10 cellular contexts compared by ENCODE assay signal in the genomic region with DNA sequence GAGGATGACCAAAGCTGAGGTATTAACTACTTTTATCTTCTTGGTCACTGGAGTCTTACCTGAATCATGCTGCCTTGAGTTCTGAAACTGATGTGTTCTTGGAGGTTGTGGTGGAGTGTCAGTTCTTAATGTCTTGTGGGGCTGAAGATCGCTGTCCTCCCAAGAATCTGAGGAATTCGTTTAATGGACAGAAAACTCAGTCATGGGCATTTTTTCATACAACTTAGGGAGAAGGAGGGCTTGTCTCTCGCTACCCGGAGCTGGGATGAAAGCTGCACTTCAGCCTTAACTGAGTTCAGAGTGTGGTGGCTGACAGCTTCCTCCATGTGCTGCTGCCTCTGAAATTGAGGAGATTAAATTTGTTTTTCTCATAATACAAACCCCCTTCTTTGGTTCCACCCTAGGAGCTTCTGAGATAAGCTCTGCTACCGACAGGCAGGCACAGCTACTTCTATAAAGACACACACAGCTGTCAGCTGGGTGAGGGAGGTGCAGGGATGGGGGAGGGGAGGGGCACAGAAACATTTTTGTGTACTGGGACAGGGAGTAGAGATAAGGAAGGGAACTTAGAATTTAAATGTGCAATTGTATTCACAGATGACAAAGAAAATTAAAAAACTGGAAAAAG. TPM values are rescaled to one million over a fixed set of nuclear protein-coding genes. Genes with fewer than 3 reads are reported as not detected.
DNase-seq lines count a peak whose midpoint lies in the region; ATAC-seq and TF ChIP-seq lines count a peak whose summit lies in the region.
"Had no signal": no experiment of that assay in that cellular context is flagged by ENCODE, and none has a peak within 500 bp of the region (broad histone marks: within the 10 kb centered on the region; RNA-seq: fewer than 3 reads in every experiment).

No MANE protein-coding gene starts in this region.

- no peaks in the 10 kb centered on the region for H3K27me3 Mint-ChIP-seq in CD4-positive, CD25-positive, alpha-beta regulatory T cell
- no peaks in the 10 kb centered on the region for H3K27me3 Mint-ChIP-seq in brain
- H3K27me3 Mint-ChIP-seq in nephron progenitor cell (ENCODE audit: low read depth, poor library complexity): no peaks in the 10 kb centered on the region
- H3K27me3 Mint-ChIP-seq: effector memory CD8-positive, alpha-beta T cell had no signal

- intact Hi-C loops in breast epithelium (cut with DNase I; ENCODE audit: low total_unique reads): loop anchor here (5.0 kb wide), 1 partner anchor 1008 kb away; no protein-coding TSS in a partner anchor

- no peak for ATAC-seq in CD4-positive, CD25-positive, alpha-beta regulatory T cell (ENCODE audit: low read depth in 2 of 2)
- no peak for ATAC-seq in HG03135 (IDR thresholded peaks at IDR 0.05; ENCODE audit: unreplicated experiment)
- no peak for ATAC-seq in GM21515 (IDR thresholded peaks at IDR 0.05; ENCODE audit: unreplicated experiment)
- ATAC-seq: effector memory CD8-positive, alpha-beta T cell had no signal

- H3K36me3 ChIP-seq in CD4-positive, CD25-positive, alpha-beta regulatory T cell (ENCODE audit: control insufficient read depth, insufficient read depth, low read length): peaks cover 54% of the 10 kb centered on the region
- no peaks in the 10 kb centered on the region for H3K36me3 ChIP-seq in breast epithelium

- no peaks in the 10 kb centered on the region for H3K27me3 ChIP-seq in CD4-positive, CD25-positive, alpha-beta regulatory T cell (ENCODE audit: control insufficient read depth, insufficient read depth, low read length)
- H3K27me3 ChIP-seq in breast epithelium: no peaks in the 10 kb centered on the region

- no peak overlapping the region for H3K27ac ChIP-seq in CD4-positive, CD25-positive, alpha-beta regulatory T cell (ENCODE audit: insufficient read depth, low read length, poor library complexity, severe bottlenecking)
- no peak overlapping the region for H3K27ac ChIP-seq in breast epithelium

- no peak overlapping the region for H3K4me3 Mint-ChIP-seq in CD4-positive, CD25-positive, alpha-beta regulatory T cell
- H3K4me3 Mint-ChIP-seq in brain: peak overlapping the region in 1 of 5 experiments; percentile 16
- H3K4me3 Mint-ChIP-seq in nephron progenitor cell: no peak overlapping the region
- H3K4me3 Mint-ChIP-seq: effector memory CD8-positive, alpha-beta T cell had no signal

- H3K27ac Mint-ChIP-seq in CD4-positive, CD25-positive, alpha-beta regulatory T cell: peak overlapping the region in 2 of 3 donors; percentile 11 to 26
- peak overlapping the region in 3 of 5 experiments; percentile 60 to 96 (median 78) for H3K27ac Mint-ChIP-seq in brain
- H3K27ac Mint-ChIP-seq in nephron progenitor cell: peak overlapping the region; percentile 97

- DNase-seq in CD4-positive, CD25-positive, alpha-beta regulatory T cell: no peak
- peak; percentile 34 for DNase-seq in LHCN-M2 (ENCODE audit: low read depth)
- DNase-seq in nephron progenitor cell: no peak
- no peak for DNase-seq in breast epithelium (ENCODE audit: low spot score in 2 of 2)
- DNase-seq in AG08395 (ENCODE audit: low spot score): no peak
- DNase-seq: activated CD4-positive, CD25-positive, alpha-beta regulatory T cell treated with anti-CD3 and anti-CD28 coated beads, Interleukin-2, amount 50 U/mL, for 72 hours; effector memory CD8-positive, alpha-beta T cell had no signal

- H3K36me3 Mint-ChIP-seq in CD4-positive, CD25-positive, alpha-beta regulatory T cell: peaks cover 57% of the 10 kb centered on the region
- H3K36me3 Mint-ChIP-seq in brain: peaks cover 70% of the 10 kb centered on the region
- peaks cover 83% of the 10 kb centered on the region for H3K36me3 Mint-ChIP-seq in nephron progenitor cell (ENCODE audit: low read depth)

- H3K9me3 Mint-ChIP-seq in CD4-positive, CD25-positive, alpha-beta regulatory T cell: no peaks in the 10 kb centered on the region
- no peaks in the 10 kb centered on the region for H3K9me3 Mint-ChIP-seq in brain
- H3K9me3 Mint-ChIP-seq in nephron progenitor cell: no peaks in the 10 kb centered on the region
- H3K9me3 Mint-ChIP-seq: effector memory CD8-positive, alpha-beta T cell had no signal

- H3K4me1 ChIP-seq in CD4-positive, CD25-positive, alpha-beta regulatory T cell (ENCODE audit: control insufficient read depth, insufficient read depth, low read length, poor library complexity, severe bottlenecking): no peaks in the 10 kb centered on the region
- no peaks in the 10 kb centered on the region for H3K4me1 ChIP-seq in breast epithelium

- no peak for TF ChIP-seq POLR2A in breast epithelium (IDR thresholded peaks at IDR 0.05)

- H3K4me1 Mint-ChIP-seq in CD4-positive, CD25-positive, alpha-beta regulatory T cell: peaks cover 0 to 2% (median 1%) of the 10 kb centered on the region in 4 donors
- H3K4me1 Mint-ChIP-seq in brain: peaks cover 43% of the 10 kb centered on the region
- peaks cover 44% of the 10 kb centered on the region for H3K4me1 Mint-ChIP-seq in nephron progenitor cell

- no peak for TF ChIP-seq CTCF in brain (conservative IDR thresholded peaks at IDR 0.05)
- no peak for TF ChIP-seq CTCF in nephron progenitor cell (IDR thresholded peaks at IDR 0.05)
- TF ChIP-seq CTCF in breast epithelium (IDR thresholded peaks at IDR 0.05): no peak

- H3K9me3 ChIP-seq in CD4-positive, CD25-positive, alpha-beta regulatory T cell (ENCODE audit: control insufficient read depth in 2 of 2, low read length in 2 of 2): no peaks in the 10 kb centered on the region
- H3K9me3 ChIP-seq in breast epithelium: no peaks in the 10 kb centered on the region

- H3K4me3 ChIP-seq in CD4-positive, CD25-positive, alpha-beta regulatory T cell (ENCODE audit: low read depth, low read length): no peak overlapping the region
- no peak overlapping the region for H3K4me3 ChIP-seq in breast epithelium

RNA-seq across cellular contexts. Expression of gene RBBP7, which starts 30.8 kb away (rescaled TPM):
- total RNA-seq in CD4-positive, CD25-positive, alpha-beta regulatory T cell: 120 TPM
- 100 to 1,000 TPM; 133 to 150 (median 143) TPM for polyA plus RNA-seq in CD4-positive, CD25-positive, alpha-beta regulatory T cell
- total RNA-seq in LHCN-M2 (2014; rRNA removed) (100.0 and 112 TPM in 2 replicates), breast epithelium (10 to 100 TPM; 79.3 to 89.5 (median 86.4) TPM)
- polyA plus RNA-seq in LHCN-M2 (2012): 84.3 TPM
- polyA plus RNA-seq in brain (ENCODE audit: insufficient read depth, low read depth, low replicate concordance): 129 TPM

RNA-seq across cellular contexts. Expression of gene TXLNG, which starts 53.1 kb away (rescaled TPM):
- 32.2 TPM for total RNA-seq in CD4-positive, CD25-positive, alpha-beta regulatory T cell
- polyA plus RNA-seq in CD4-positive, CD25-positive, alpha-beta regulatory T cell: 10 to 100 TPM in 3 of 4 donors, 1 to 10 TPM in 1; 8.4 to 24.2 (median 18.6) TPM
- 8.2 and 8.5 TPM in 2 replicates for total RNA-seq in LHCN-M2 (2014; rRNA removed)
- 2.2 TPM for polyA plus RNA-seq in LHCN-M2 (2012)
- polyA plus RNA-seq in brain (ENCODE audit: insufficient read depth, low read depth, low replicate concordance): 7.8 TPM
- 10 to 100 TPM; 23.7 to 31.5 (median 25.2) TPM for total RNA-seq in breast epithelium

Comparison
In these comparisons a context has a peak if more than half of its experiments do, and no peak if none do; other contexts are left out.
1. H3K27ac Mint-ChIP-seq: peak in every context shown above with its lines; median percentile 97 in nephron progenitor cell; 78 in brain; 18 in CD4-positive, CD25-positive, alpha-beta regulatory T cell.